Comparison of ENCODE assay signal across 1 cellular context in the genomic region with DNA sequence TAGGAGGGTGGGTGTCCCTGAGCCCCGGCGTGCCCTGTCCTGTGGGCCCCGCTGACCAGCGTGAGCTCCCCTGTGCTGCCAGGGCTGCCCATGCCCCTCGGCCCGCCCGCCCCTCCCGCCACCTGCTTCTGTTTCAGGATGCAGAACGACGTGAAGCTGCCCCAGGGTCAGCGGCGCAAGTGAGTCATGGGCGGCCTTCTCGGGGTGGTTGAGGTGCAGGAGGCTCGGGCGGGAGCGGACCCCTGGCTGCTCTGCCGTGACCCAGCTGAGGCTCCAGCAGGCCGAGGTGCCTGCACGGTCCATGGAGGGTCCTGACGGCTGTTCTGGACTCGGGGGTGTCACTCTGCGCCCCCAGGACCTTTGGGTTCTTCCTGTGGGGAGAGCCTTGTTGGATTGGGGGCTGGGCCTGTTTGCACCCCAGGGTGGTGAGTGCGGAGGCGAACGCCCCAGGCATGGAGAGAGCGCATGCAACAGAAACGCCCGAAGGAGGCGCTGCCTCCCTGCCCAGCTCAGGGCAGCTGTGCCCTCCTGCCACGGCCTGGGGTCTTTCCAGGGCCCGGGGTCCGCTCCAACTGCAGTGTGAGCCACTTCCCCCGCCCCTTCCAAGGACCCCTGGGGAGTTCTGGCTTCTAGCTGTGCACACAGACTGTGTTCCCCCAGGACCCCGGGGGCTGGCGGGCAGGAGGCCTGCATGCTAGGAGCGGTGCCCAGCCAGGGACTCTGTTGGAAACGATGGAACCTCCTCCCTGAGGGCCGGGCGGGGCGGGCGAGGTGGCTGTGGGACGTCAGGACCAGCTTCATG.
TF ChIP-seq lines count a peak whose summit lies in the region.

No MANE protein-coding gene starts in this region.

TF ChIP-seq in GM23338, 12 proteins besides CTCF, POLR2A, EP300 and RAD21:
- no peak for TF ChIP-seq STAT1 (IDR thresholded peaks at IDR 0.05; ENCODE audit: unreplicated experiment)
- TF ChIP-seq ZNF114 (CRISPR knock-in tag; IDR thresholded peaks at IDR 0.05): no peak
- no peak for TF ChIP-seq NANOG (IDR thresholded peaks at IDR 0.05; ENCODE audit: borderline replicate concordance)
- no peak for TF ChIP-seq POLR2AphosphoS5 (IDR thresholded peaks at IDR 0.05; ENCODE audit: low read depth)
- no peak for TF ChIP-seq CREB1 (CRISPR knock-in tag; IDR thresholded peaks at IDR 0.05; ENCODE audit: low read depth)
- TF ChIP-seq, protein P1, sequence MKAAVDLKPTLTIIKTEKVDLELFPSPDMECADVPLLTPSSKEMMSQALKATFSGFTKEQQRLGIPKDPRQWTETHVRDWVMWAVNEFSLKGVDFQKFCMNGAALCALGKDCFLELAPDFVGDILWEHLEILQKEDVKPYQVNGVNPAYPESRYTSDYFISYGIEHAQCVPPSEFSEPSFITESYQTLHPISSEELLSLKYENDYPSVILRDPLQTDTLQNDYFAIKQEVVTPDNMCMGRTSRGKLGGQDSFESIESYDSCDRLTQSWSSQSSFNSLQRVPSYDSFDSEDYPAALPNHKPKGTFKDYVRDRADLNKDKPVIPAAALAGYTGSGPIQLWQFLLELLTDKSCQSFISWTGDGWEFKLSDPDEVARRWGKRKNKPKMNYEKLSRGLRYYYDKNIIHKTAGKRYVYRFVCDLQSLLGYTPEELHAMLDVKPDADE (IDR thresholded peaks at IDR 0.05): no peak
- TF ChIP-seq ZNF331 (CRISPR knock-in tag; IDR thresholded peaks at IDR 0.05; ENCODE audit: low read depth): no peak
- TF ChIP-seq EZH2phosphoT487 (IDR thresholded peaks at IDR 0.05; ENCODE audit: unreplicated experiment): no peak
- no peak for TF ChIP-seq ZNF462 (CRISPR knock-in tag; IDR thresholded peaks at IDR 0.05)
- TF ChIP-seq, protein P2, sequence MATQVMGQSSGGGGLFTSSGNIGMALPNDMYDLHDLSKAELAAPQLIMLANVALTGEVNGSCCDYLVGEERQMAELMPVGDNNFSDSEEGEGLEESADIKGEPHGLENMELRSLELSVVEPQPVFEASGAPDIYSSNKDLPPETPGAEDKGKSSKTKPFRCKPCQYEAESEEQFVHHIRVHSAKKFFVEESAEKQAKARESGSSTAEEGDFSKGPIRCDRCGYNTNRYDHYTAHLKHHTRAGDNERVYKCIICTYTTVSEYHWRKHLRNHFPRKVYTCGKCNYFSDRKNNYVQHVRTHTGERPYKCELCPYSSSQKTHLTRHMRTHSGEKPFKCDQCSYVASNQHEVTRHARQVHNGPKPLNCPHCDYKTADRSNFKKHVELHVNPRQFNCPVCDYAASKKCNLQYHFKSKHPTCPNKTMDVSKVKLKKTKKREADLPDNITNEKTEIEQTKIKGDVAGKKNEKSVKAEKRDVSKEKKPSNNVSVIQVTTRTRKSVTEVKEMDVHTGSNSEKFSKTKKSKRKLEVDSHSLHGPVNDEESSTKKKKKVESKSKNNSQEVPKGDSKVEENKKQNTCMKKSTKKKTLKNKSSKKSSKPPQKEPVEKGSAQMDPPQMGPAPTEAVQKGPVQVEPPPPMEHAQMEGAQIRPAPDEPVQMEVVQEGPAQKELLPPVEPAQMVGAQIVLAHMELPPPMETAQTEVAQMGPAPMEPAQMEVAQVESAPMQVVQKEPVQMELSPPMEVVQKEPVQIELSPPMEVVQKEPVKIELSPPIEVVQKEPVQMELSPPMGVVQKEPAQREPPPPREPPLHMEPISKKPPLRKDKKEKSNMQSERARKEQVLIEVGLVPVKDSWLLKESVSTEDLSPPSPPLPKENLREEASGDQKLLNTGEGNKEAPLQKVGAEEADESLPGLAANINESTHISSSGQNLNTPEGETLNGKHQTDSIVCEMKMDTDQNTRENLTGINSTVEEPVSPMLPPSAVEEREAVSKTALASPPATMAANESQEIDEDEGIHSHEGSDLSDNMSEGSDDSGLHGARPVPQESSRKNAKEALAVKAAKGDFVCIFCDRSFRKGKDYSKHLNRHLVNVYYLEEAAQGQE (IDR thresholded peaks at IDR 0.05; ENCODE audit: unreplicated experiment): no peak
- no peak for TF ChIP-seq JUNB (IDR thresholded peaks at IDR 0.05; ENCODE audit: unreplicated experiment)
- no peak for TF ChIP-seq EZH2 (IDR thresholded peaks at IDR 0.05; ENCODE audit: low read depth, unreplicated experiment)
